In genomic region chr2:106551466-106552130, GRCh38 we compare ENCODE assay signal across 20 cellular contexts.
"Had no signal": no experiment of that assay in that cellular context is flagged by ENCODE, and none has a peak within 500 bp of the region (broad histone marks: within the 10 kb centered on the region; RNA-seq: fewer than 3 reads in every experiment).

No MANE protein-coding gene starts in this region.

- H3K4me1 Mint-ChIP-seq: memory B cell had no signal

- H3K36me3 Mint-ChIP-seq: memory B cell; mesothelial cell of epicardium; natural killer cell treated with Interleukin-12 subunit alpha and Interleukin-12 subunit beta and Interleukin-15 and Interleukin-18, amount 100 ng/mL, for 72 hours had no signal

- H3K4me3 Mint-ChIP-seq: memory B cell; mesothelial cell of epicardium; natural killer cell treated with Interleukin-12 subunit alpha and Interleukin-12 subunit beta and Interleukin-15 and Interleukin-18, amount 100 ng/mL, for 72 hours had no signal

- ATAC-seq: esophagus mucosa; heart right ventricle; stimulated activated naive CD8-positive, alpha-beta T cell treated with anti-CD3 and anti-CD28 coated beads, Interleukin-15, Interleukin-2, amounts not matched to agents 100 U/mL and 50 U/mL, for 24 hours had no signal

- H3K27me3 ChIP-seq: right atrium auricular region, sigmoid colon, suprapubic skin, thyroid gland, upper lobe of left lung, vagina had no signal

- H3K4me1 ChIP-seq: lower lobe of right lung, right atrium auricular region, suprapubic skin, upper lobe of left lung, vagina had no signal

- H3K4me3 ChIP-seq: coronary artery, dorsolateral prefrontal cortex, heart right ventricle, left ventricle myocardium inferior, lower lobe of right lung, right atrium auricular region, sigmoid colon, skin epidermis, suprapubic skin, thyroid gland, upper lobe of left lung, vagina had no signal

- H3K9me3 Mint-ChIP-seq: natural killer cell treated with Interleukin-12 subunit alpha and Interleukin-12 subunit beta and Interleukin-15 and Interleukin-18, amount 100 ng/mL, for 72 hours had no signal

- H3K9me3 ChIP-seq: left ventricle myocardium inferior, lower lobe of right lung, neutrophil, right atrium auricular region, sigmoid colon, suprapubic skin, thyroid gland, upper lobe of left lung, vagina had no signal

- H3K27ac Mint-ChIP-seq: memory B cell; mesothelial cell of epicardium; natural killer cell treated with Interleukin-12 subunit alpha and Interleukin-12 subunit beta and Interleukin-15 and Interleukin-18, amount 100 ng/mL, for 72 hours had no signal

- H3K27ac ChIP-seq: coronary artery, dorsolateral prefrontal cortex, heart right ventricle, left ventricle myocardium inferior, lower lobe of right lung, neutrophil, right atrium auricular region, sigmoid colon, skin epidermis, suprapubic skin, thyroid gland, upper lobe of left lung, vagina had no signal

- H3K36me3 ChIP-seq: heart right ventricle, left ventricle myocardium inferior, lower lobe of right lung, neutrophil, right atrium auricular region, sigmoid colon, suprapubic skin, thyroid gland, upper lobe of left lung, vagina had no signal

- DNase-seq: dorsolateral prefrontal cortex; effector CD8-positive, alpha-beta T cell; heart right ventricle; left ventricle myocardium inferior; lower lobe of right lung; sigmoid colon; stimulated activated CD4-positive, alpha-beta T cell treated with anti-CD3 and anti-CD28 coated beads, Interleukin-12 subunit alpha, Interleukin-12 subunit beta, amount 100 ng/mL, for 4 hours; stimulated activated naive CD8-positive, alpha-beta T cell treated with anti-CD3 and anti-CD28 coated beads, Interleukin-15, Interleukin-2, amounts not matched to agents 100 U/mL and 50 U/mL, for 24 hours; thyroid gland; upper lobe of left lung had no signal
